In the genomic region with DNA sequence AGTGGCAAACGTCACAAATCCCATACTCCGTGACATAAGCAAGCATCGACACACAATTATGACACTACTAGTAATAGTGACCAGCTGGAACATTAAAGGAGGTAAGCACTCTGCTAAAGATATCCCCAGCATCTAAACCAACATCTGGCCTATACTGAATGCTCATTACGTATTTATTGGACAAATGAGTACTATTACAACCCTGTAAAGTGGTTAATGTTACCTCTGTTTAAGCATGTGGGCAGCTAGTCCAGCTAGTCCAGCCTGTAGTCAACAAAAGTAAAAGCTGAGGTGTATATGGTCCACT, we compare ENCODE assay signal across 9 cellular contexts. TPM values are rescaled to one million over a fixed set of nuclear protein-coding genes. Genes with fewer than 3 reads are reported as not detected.
A peak's percentile ranks its signal among the peaks of the same experiment; 100 is the strongest.
DNase-seq lines count a peak whose midpoint lies in the region; ATAC-seq and TF ChIP-seq lines count a peak whose summit lies in the region.
"Had no signal": no experiment of that assay in that cellular context is flagged by ENCODE, and none has a peak within 500 bp of the region (broad histone marks: within the 10 kb centered on the region; RNA-seq: fewer than 3 reads in every experiment).

No MANE protein-coding gene starts in this region.

- no peak for TF ChIP-seq POLR2A in upper lobe of left lung (IDR thresholded peaks at IDR 0.05)

- TF ChIP-seq EP300 in upper lobe of left lung (IDR thresholded peaks at IDR 0.05) = no peak

- peak; percentile 2; the same call in 2 of the 3 replicates for ATAC-seq in SK-N-SH treated with all-trans-retinoic acid at 6 μM for 48 hours
- ATAC-seq in upper lobe of left lung (ENCODE audit: low FRiP score in 2 of 2) = no peak
- ATAC-seq in GM21381 (IDR thresholded peaks at IDR 0.05; ENCODE audit: unreplicated experiment) = no peak

- peak overlapping the region in 3 of 4 donors; percentile 59 to 74 (median 67) for H3K4me3 ChIP-seq in upper lobe of left lung

- no peak for TF ChIP-seq CTCF in glutamatergic neuron (IDR thresholded peaks at IDR 0.05; ENCODE audit: partially characterized antibody, unreplicated experiment)
- no peak for TF ChIP-seq CTCF in upper lobe of left lung (IDR thresholded peaks at IDR 0.05)

- peak overlapping the region; percentile 54 to 94 (median 88) for H3K27ac ChIP-seq in upper lobe of left lung

- 25% methylated on average over 4 of the region's 4 CpGs; no CpG with 5 or more reads in 1 of the 2 donors for WGBS in upper lobe of left lung, 2 donors

- H3K27me3 ChIP-seq in upper lobe of left lung = no peaks in the 10 kb centered on the region

- H3K36me3 ChIP-seq in upper lobe of left lung = no peaks in the 10 kb centered on the region

- CTCF ChIA-PET in activated naive CD4-positive, alpha-beta T cell treated with anti-CD3 and anti-CD28 coated beads, Interleukin-2, amount 10 ng/mL, durations not matched to agents 7 days and 5 days (lab: Charles Lee) = interaction anchor here (0.6 to 2.1 kb wide), 10 partner anchors 8 to 161 kb away, joined by 3 to 8 read pairs (median 4); a partner anchor contains a TSS

- DNase-seq in activated naive CD4-positive, alpha-beta T cell treated with anti-CD3 and anti-CD28 coated beads, Interleukin-2, amount 10 ng/mL, durations not matched to agents 7 days and 5 days = no peak
- no peak for DNase-seq in activated naive CD4-positive, alpha-beta T cell treated with Interleukin-2 at 50 U/mL for 16 hours
- DNase-seq in glutamatergic neuron = no peak
- DNase-seq in upper lobe of left lung = no peak
- no peak for DNase-seq in DMS79 treated with DMSO at 0.1 percent for 48 hours (lab: John Stamatoyannopoulos, UW)
- DNase-seq in cerebellar nuclear complex (lab: John Stamatoyannopoulos, UW) = no peak

- H3K4me1 Mint-ChIP-seq in activated naive CD4-positive, alpha-beta T cell treated with anti-CD3 and anti-CD28 coated beads, Interleukin-2, amount 10 ng/mL, durations not matched to agents 7 days and 5 days = peaks cover 28% of the 10 kb centered on the region
- no peaks in the 10 kb centered on the region for H3K4me1 Mint-ChIP-seq in glutamatergic neuron (ENCODE audit: low read depth, unreplicated experiment)

- no peaks in the 10 kb centered on the region for H3K27me3 Mint-ChIP-seq in activated naive CD4-positive, alpha-beta T cell treated with anti-CD3 and anti-CD28 coated beads, Interleukin-2, amount 10 ng/mL, durations not matched to agents 7 days and 5 days
- H3K27me3 Mint-ChIP-seq in glutamatergic neuron (ENCODE audit: unreplicated experiment) = no peaks in the 10 kb centered on the region

- no peaks in the 10 kb centered on the region for H3K4me1 ChIP-seq in upper lobe of left lung

- no peaks in the 10 kb centered on the region for H3K9me3 Mint-ChIP-seq in activated naive CD4-positive, alpha-beta T cell treated with anti-CD3 and anti-CD28 coated beads, Interleukin-2, amount 10 ng/mL, durations not matched to agents 7 days and 5 days
- H3K9me3 Mint-ChIP-seq in glutamatergic neuron (ENCODE audit: unreplicated experiment) = no peaks in the 10 kb centered on the region

- H3K9me3 ChIP-seq in upper lobe of left lung = no peaks in the 10 kb centered on the region

- no peaks in the 10 kb centered on the region for H3K36me3 Mint-ChIP-seq in activated naive CD4-positive, alpha-beta T cell treated with anti-CD3 and anti-CD28 coated beads, Interleukin-2, amount 10 ng/mL, durations not matched to agents 7 days and 5 days
- H3K36me3 Mint-ChIP-seq in glutamatergic neuron (ENCODE audit: unreplicated experiment) = no peaks in the 10 kb centered on the region

- peak overlapping the region; percentile 30 for H3K27ac Mint-ChIP-seq in activated naive CD4-positive, alpha-beta T cell treated with anti-CD3 and anti-CD28 coated beads, Interleukin-2, amount 10 ng/mL, durations not matched to agents 7 days and 5 days
- no peak overlapping the region for H3K27ac Mint-ChIP-seq in glutamatergic neuron (ENCODE audit: unreplicated experiment)

- peak overlapping the region; percentile 90 for H3K4me3 Mint-ChIP-seq in activated naive CD4-positive, alpha-beta T cell treated with anti-CD3 and anti-CD28 coated beads, Interleukin-2, amount 10 ng/mL, durations not matched to agents 7 days and 5 days
- peak overlapping the region; percentile 88 for H3K4me3 Mint-ChIP-seq in glutamatergic neuron (ENCODE audit: unreplicated experiment)

TF ChIP-seq in SK-N-SH treated with all-trans-retinoic acid at 6 μM for 48 hours, 23 proteins besides CTCF, POLR2A, EP300 and RAD21:
- TF ChIP-seq RARB (CRISPR knock-in tag; IDR thresholded peaks at IDR 0.05) (no peak), GLIS3 (CRISPR knock-in tag; IDR thresholded peaks at IDR 0.05) (no peak), ARNTL (CRISPR knock-in tag; IDR thresholded peaks at IDR 0.05; ENCODE audit: borderline replicate concordance, low read depth) (no peak)
- TF ChIP-seq, protein P1, sequence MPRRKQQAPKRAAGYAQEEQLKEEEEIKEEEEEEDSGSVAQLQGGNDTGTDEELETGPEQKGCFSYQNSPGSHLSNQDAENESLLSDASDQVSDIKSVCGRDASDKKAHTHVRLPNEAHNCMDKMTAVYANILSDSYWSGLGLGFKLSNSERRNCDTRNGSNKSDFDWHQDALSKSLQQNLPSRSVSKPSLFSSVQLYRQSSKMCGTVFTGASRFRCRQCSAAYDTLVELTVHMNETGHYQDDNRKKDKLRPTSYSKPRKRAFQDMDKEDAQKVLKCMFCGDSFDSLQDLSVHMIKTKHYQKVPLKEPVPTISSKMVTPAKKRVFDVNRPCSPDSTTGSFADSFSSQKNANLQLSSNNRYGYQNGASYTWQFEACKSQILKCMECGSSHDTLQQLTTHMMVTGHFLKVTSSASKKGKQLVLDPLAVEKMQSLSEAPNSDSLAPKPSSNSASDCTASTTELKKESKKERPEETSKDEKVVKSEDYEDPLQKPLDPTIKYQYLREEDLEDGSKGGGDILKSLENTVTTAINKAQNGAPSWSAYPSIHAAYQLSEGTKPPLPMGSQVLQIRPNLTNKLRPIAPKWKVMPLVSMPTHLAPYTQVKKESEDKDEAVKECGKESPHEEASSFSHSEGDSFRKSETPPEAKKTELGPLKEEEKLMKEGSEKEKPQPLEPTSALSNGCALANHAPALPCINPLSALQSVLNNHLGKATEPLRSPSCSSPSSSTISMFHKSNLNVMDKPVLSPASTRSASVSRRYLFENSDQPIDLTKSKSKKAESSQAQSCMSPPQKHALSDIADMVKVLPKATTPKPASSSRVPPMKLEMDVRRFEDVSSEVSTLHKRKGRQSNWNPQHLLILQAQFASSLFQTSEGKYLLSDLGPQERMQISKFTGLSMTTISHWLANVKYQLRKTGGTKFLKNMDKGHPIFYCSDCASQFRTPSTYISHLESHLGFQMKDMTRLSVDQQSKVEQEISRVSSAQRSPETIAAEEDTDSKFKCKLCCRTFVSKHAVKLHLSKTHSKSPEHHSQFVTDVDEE (CRISPR knock-in tag; IDR thresholded peaks at IDR 0.05) = no peak
- TF ChIP-seq, protein P2, sequence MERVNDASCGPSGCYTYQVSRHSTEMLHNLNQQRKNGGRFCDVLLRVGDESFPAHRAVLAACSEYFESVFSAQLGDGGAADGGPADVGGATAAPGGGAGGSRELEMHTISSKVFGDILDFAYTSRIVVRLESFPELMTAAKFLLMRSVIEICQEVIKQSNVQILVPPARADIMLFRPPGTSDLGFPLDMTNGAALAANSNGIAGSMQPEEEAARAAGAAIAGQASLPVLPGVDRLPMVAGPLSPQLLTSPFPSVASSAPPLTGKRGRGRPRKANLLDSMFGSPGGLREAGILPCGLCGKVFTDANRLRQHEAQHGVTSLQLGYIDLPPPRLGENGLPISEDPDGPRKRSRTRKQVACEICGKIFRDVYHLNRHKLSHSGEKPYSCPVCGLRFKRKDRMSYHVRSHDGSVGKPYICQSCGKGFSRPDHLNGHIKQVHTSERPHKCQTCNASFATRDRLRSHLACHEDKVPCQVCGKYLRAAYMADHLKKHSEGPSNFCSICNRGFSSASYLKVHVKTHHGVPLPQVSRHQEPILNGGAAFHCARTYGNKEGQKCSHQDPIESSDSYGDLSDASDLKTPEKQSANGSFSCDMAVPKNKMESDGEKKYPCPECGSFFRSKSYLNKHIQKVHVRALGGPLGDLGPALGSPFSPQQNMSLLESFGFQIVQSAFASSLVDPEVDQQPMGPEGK (CRISPR knock-in tag; IDR thresholded peaks at IDR 0.05; ENCODE audit: borderline replicate concordance) = no peak
- TF ChIP-seq, protein P3, sequence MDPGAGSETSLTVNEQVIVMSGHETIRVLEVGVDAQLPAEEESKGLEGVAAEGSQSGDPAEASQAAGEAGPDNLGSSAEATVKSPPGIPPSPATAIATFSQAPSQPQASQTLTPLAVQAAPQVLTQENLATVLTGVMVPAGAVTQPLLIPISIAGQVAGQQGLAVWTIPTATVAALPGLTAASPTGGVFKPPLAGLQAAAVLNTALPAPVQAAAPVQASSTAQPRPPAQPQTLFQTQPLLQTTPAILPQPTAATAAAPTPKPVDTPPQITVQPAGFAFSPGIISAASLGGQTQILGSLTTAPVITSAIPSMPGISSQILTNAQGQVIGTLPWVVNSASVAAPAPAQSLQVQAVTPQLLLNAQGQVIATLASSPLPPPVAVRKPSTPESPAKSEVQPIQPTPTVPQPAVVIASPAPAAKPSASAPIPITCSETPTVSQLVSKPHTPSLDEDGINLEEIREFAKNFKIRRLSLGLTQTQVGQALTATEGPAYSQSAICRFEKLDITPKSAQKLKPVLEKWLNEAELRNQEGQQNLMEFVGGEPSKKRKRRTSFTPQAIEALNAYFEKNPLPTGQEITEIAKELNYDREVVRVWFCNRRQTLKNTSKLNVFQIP (CRISPR knock-in tag; IDR thresholded peaks at IDR 0.05; ENCODE audit: borderline replicate concordance, low read depth) = no peak
- TF ChIP-seq, protein P4, sequence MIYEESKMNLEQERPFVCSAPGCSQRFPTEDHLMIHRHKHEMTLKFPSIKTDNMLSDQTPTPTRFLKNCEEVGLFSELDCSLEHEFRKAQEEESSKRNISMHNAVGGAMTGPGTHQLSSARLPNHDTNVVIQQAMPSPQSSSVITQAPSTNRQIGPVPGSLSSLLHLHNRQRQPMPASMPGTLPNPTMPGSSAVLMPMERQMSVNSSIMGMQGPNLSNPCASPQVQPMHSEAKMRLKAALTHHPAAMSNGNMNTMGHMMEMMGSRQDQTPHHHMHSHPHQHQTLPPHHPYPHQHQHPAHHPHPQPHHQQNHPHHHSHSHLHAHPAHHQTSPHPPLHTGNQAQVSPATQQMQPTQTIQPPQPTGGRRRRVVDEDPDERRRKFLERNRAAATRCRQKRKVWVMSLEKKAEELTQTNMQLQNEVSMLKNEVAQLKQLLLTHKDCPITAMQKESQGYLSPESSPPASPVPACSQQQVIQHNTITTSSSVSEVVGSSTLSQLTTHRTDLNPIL (CRISPR knock-in tag; IDR thresholded peaks at IDR 0.05; ENCODE audit: low read depth) = no peak

RNA-seq across cellular contexts. Expression of a gene that starts 0.4 kb away (rescaled TPM):
- total RNA-seq in glutamatergic neuron (ENCODE audit: unreplicated experiment) (4.6 TPM), upper lobe of left lung (10 to 100 TPM; 15.8 to 82.8 (median 30.1) TPM)

RNA-seq across cellular contexts. Expression of a gene that starts 24.7 kb away (rescaled TPM):
- not detected for total RNA-seq in glutamatergic neuron (ENCODE audit: unreplicated experiment)
- total RNA-seq in upper lobe of left lung = 1 to 10 TPM in 1 of 6 donors, under 1 TPM in 2, not detected in 3; 0.69 to 2.5 (median 0.76) TPM
- total RNA-seq: Daoy had no signal
